18 cellular contexts compared by ENCODE assay signal in genomic region chr9:7363777-7364477, GRCh38.
A peak's percentile ranks its signal among the peaks of the same experiment; 100 is the strongest.
DNase-seq lines count a peak whose midpoint lies in the region; ATAC-seq and TF ChIP-seq lines count a peak whose summit lies in the region.
"Had no signal": no experiment of that assay in that cellular context is flagged by ENCODE, and none has a peak within 500 bp of the region (broad histone marks: within the 10 kb centered on the region; RNA-seq: fewer than 3 reads in every experiment).

No MANE protein-coding gene starts in this region.

- 81% methylated on average over 4 of the region's 4 CpGs for WGBS in smooth muscle cell (ENCODE audit: low lambda C conversion rate)

- ATAC-seq in left ventricle myocardium superior (peak; percentile 50), left lobe of liver (peak; percentile 78)

- no peak for TF ChIP-seq CTCF in smooth muscle cell (IDR thresholded peaks at IDR 0.05; ENCODE audit: borderline replicate concordance, insufficient read depth, poor library complexity, severe bottlenecking)

- H3K4me1 Mint-ChIP-seq in activated T-cell treated with anti-CD3 and anti-CD28 coated beads, Interleukin-2, amount 50 U/mL, for 24 hours (ENCODE audit: low read depth) = no peaks in the 10 kb centered on the region
- H3K4me1 Mint-ChIP-seq: CD4-positive, CD25-positive, alpha-beta regulatory T cell had no signal

- H3K4me3 ChIP-seq in smooth muscle cell = no peak overlapping the region
- H3K4me3 ChIP-seq: SJCRH30 had no signal

- H3K27ac ChIP-seq in smooth muscle cell (ENCODE audit: low read depth) = no peak overlapping the region
- H3K27ac ChIP-seq: HL-60, SJCRH30 had no signal

- no peaks in the 10 kb centered on the region for H3K36me3 Mint-ChIP-seq in activated T-cell treated with anti-CD3 and anti-CD28 coated beads, Interleukin-2, amount 50 U/mL, for 24 hours (ENCODE audit: low read depth)
- H3K36me3 Mint-ChIP-seq: CD4-positive, CD25-positive, alpha-beta regulatory T cell had no signal

- no peaks in the 10 kb centered on the region for H4K20me1 ChIP-seq in smooth muscle cell (ENCODE audit: low read depth)

- no peaks in the 10 kb centered on the region for H3F3A ChIP-seq in smooth muscle cell (ENCODE audit: low read depth)

- H3K4me1 ChIP-seq in smooth muscle cell (ENCODE audit: low read depth) = peaks cover 13% of the 10 kb centered on the region

- H3K9me3 Mint-ChIP-seq in activated T-cell treated with anti-CD3 and anti-CD28 coated beads, Interleukin-2, amount 50 U/mL, for 24 hours = no peaks in the 10 kb centered on the region

- H3K79me2 ChIP-seq in smooth muscle cell (ENCODE audit: low read depth) = no peaks in the 10 kb centered on the region

- intact Hi-C loops in left ventricle myocardium superior (cut with micrococcal nuclease) (no loop called here), cardiac septum (cut with DNase I) (no loop called here)

- peaks cover 19% of the 10 kb centered on the region for H3K27me3 Mint-ChIP-seq in activated T-cell treated with anti-CD3 and anti-CD28 coated beads, Interleukin-2, amount 50 U/mL, for 24 hours
- H3K27me3 Mint-ChIP-seq: CD4-positive, CD25-positive, alpha-beta regulatory T cell had no signal

- H3K4me3 Mint-ChIP-seq in activated T-cell treated with anti-CD3 and anti-CD28 coated beads, Interleukin-2, amount 50 U/mL, for 24 hours = no peak overlapping the region
- H3K4me3 Mint-ChIP-seq: CD4-positive, CD25-positive, alpha-beta regulatory T cell had no signal

- DNase-seq in left ventricle myocardium superior (no peak), cardiac septum (ENCODE audit: low spot score) (no peak), NCI-H82 treated with DMSO at 0.1 percent for 48 hours (lab: John Stamatoyannopoulos, UW; ENCODE audit: unreplicated experiment) (peak; percentile 66), left lobe of liver (ENCODE audit: low spot score) (no peak), smooth muscle cell (lab: John Stamatoyannopoulos, UW; ENCODE audit: unreplicated experiment) (no peak), NCI-H526 treated with DMSO at 0.1 percent for 48 hours (lab: John Stamatoyannopoulos, UW) (no peak), DMS153 treated with DMSO at 0.1 percent for 48 hours (lab: John Stamatoyannopoulos, UW; ENCODE audit: unreplicated experiment) (no peak)
- DNase-seq in activated T-cell treated with anti-CD3 and anti-CD28 coated beads, Interleukin-2, amount 50 U/mL, for 24 hours = no peak
- DNase-seq: AML-193; CD4-positive, CD25-positive, alpha-beta regulatory T cell; KBM-7; NCI-H1048; NCI-H1694; NCI-H446; NCI-H774; RPMI8226; SJCRH30 had no signal

- H3K36me3 ChIP-seq in smooth muscle cell (ENCODE audit: low read depth) = no peaks in the 10 kb centered on the region
- H3K36me3 ChIP-seq: SJCRH30 had no signal

- H3K9me3 ChIP-seq in smooth muscle cell (replicated peaks; ENCODE audit: low read depth) = no peaks in the 10 kb centered on the region
- H3K9me3 ChIP-seq: SJCRH30 had no signal

- H3K27ac Mint-ChIP-seq in activated T-cell treated with anti-CD3 and anti-CD28 coated beads, Interleukin-2, amount 50 U/mL, for 24 hours = no peak overlapping the region
- H3K27ac Mint-ChIP-seq: CD4-positive, CD25-positive, alpha-beta regulatory T cell had no signal

- H3K4me2 ChIP-seq in smooth muscle cell = no peak overlapping the region

- peak overlapping the region; percentile 24 for H2AFZ ChIP-seq in smooth muscle cell (ENCODE audit: low read depth)

- no peak overlapping the region for H3K9ac ChIP-seq in smooth muscle cell (ENCODE audit: low read depth)

- no peaks in the 10 kb centered on the region for H3K27me3 ChIP-seq in smooth muscle cell (ENCODE audit: low read depth)
- H3K27me3 ChIP-seq: SJCRH30 had no signal
